Comparison of ENCODE assay signal across 8 cellular contexts in genomic region chr2:30266051-30266621, GRCh38. TPM values are rescaled to one million over a fixed set of nuclear protein-coding genes. Genes with fewer than 3 reads are reported as not detected.
DNase-seq lines count a peak whose midpoint lies in the region; ATAC-seq lines count a peak whose summit lies in the region.

No MANE protein-coding gene starts in this region.

- DNase-seq in CD1c-positive myeloid dendritic cell (ENCODE audit: extremely low spot score) (peak; percentile 43), NOMO-1 treated with DMSO at 0.1 percent for 48 hours (lab: John Stamatoyannopoulos, UW; ENCODE audit: unreplicated experiment) (peak; percentile 44), lung microvascular endothelial cell (ENCODE audit: low read depth in 2 of 2) (peak; percentile 15 to 28), 8988T (no peak), epidermal melanocyte (ENCODE audit: insufficient read length, low spot score) (no peak)
- peak; percentile 63 for DNase-seq in activated effector memory CD4-positive, alpha-beta T cell treated with Interleukin-2 at 50 U/mL for 16 hours

- ATAC-seq in HG02642 (IDR thresholded peaks at IDR 0.05; ENCODE audit: poor library complexity, unreplicated experiment) (no peak), HG03442 (IDR thresholded peaks at IDR 0.05; ENCODE audit: unreplicated experiment) (no peak)

RNA-seq across cellular contexts. Expression of gene LBH, which starts 34.8 kb away (rescaled TPM):
- total RNA-seq in lung microvascular endothelial cell, result 45.1 and 62.1 TPM in 2 replicates

Comparison
In these comparisons a context has a peak if more than half of its experiments do, and no peak if none do; other contexts are left out.
1. DNase-seq: peak in CD1c-positive myeloid dendritic cell (single experiment), NOMO-1 treated with DMSO at 0.1 percent for 48 hours (single experiment), activated effector memory CD4-positive, alpha-beta T cell treated with Interleukin-2 at 50 U/mL for 16 hours (single experiment) and lung microvascular endothelial cell (2 of 2); none in 8988T (single experiment) and epidermal melanocyte (single experiment).